Comparison of ENCODE assay signal across 18 cellular contexts in genomic region chr2:128599700-128600099, GRCh38.
DNase-seq lines count a peak whose midpoint lies in the region; ATAC-seq and TF ChIP-seq lines count a peak whose summit lies in the region.
"Had no signal": no experiment of that assay in that cellular context is flagged by ENCODE, and none has a peak within 500 bp of the region (broad histone marks: within the 10 kb centered on the region; RNA-seq: fewer than 3 reads in every experiment).

No MANE protein-coding gene starts in this region.

- no peak overlapping the region for H3K14ac ChIP-seq in IMR-90 (replicated peaks; ENCODE audit: low read depth, low read length)

- no peak overlapping the region for H3K18ac ChIP-seq in IMR-90 (ENCODE audit: low read depth, low read length)

- no peak overlapping the region for H3K9ac ChIP-seq in IMR-90 (ENCODE audit: low read depth, low read length)
- H3K9ac ChIP-seq: KMS-11 had no signal

- CTCF ChIA-PET in activated naive CD4-positive, alpha-beta T cell treated with anti-CD3 and anti-CD28 coated beads, Interleukin-2, amount 10 ng/mL, durations not matched to agents 7 days and 5 days (lab: Charles Lee) = no interaction called here
- CTCF ChIA-PET in IMR-90 (lab: Yijun Ruan, JAX) = no interaction called here

- no peak overlapping the region for H3K56ac ChIP-seq in IMR-90 (ENCODE audit: extremely low read depth, insufficient read depth, low read length)

- H3K4ac ChIP-seq in IMR-90 (ENCODE audit: low read depth, low read length) = no peak overlapping the region

- H3K27me3 ChIP-seq in IMR-90 (ENCODE audit: control insufficient read depth, insufficient read depth, low read length) = peaks cover 2% of the 10 kb centered on the region; the same call in 1 of the 2 replicates
- no peaks in the 10 kb centered on the region for H3K27me3 ChIP-seq in stomach
- H3K27me3 ChIP-seq in gastrocnemius medialis = no peaks in the 10 kb centered on the region

- no peak overlapping the region for H2BK15ac ChIP-seq in IMR-90 (ENCODE audit: low read depth, low read length)

- H3K4me3 ChIP-seq in IMR-90 (ENCODE audit: insufficient read depth, low read depth, low read length) = no peak overlapping the region
- no peak overlapping the region for H3K4me3 ChIP-seq in stomach
- H3K4me3 ChIP-seq in gastrocnemius medialis = no peak overlapping the region
- H3K4me3 ChIP-seq: HAP-1, PC-9 had no signal

- no peak for TF ChIP-seq RAD21 in IMR-90 (IDR thresholded peaks at IDR 0.05; ENCODE audit: low read length)

- no peak overlapping the region for H2BK20ac ChIP-seq in IMR-90 (ENCODE audit: low read depth, low read length)

- H2AK9ac ChIP-seq in IMR-90 (replicated peaks; ENCODE audit: low read depth, low read length, poor library complexity) = no peak overlapping the region

- H3K4me1 ChIP-seq in IMR-90 (ENCODE audit: control insufficient read depth, insufficient read depth, low read length) = no peaks in the 10 kb centered on the region
- H3K4me1 ChIP-seq in stomach = peaks cover 0 to 9% (median 2%) of the 10 kb centered on the region in 4 donors
- no peaks in the 10 kb centered on the region for H3K4me1 ChIP-seq in gastrocnemius medialis
- H3K4me1 ChIP-seq: HAP-1 had no signal

- no peak overlapping the region for H2BK120ac ChIP-seq in IMR-90 (ENCODE audit: low read depth, low read length)

- H3K4me2 ChIP-seq in IMR-90 (ENCODE audit: low read depth, low read length) = no peak overlapping the region
- H3K4me2 ChIP-seq: KMS-11, PC-9 had no signal

- H3K27ac Mint-ChIP-seq in activated naive CD4-positive, alpha-beta T cell treated with anti-CD3 and anti-CD28 coated beads, Interleukin-2, amount 10 ng/mL, durations not matched to agents 7 days and 5 days = no peak overlapping the region
- no peak overlapping the region for H3K27ac Mint-ChIP-seq in mesothelial cell of epicardium
- H3K27ac Mint-ChIP-seq: CD4-positive, alpha-beta T cell had no signal

- H4K5ac ChIP-seq in IMR-90 (ENCODE audit: low read depth, low read length) = no peak overlapping the region

- DNase-seq in activated naive CD4-positive, alpha-beta T cell treated with anti-CD3 and anti-CD28 coated beads, Interleukin-2, amount 10 ng/mL, durations not matched to agents 7 days and 5 days = peak; percentile 8
- DNase-seq in activated naive CD4-positive, alpha-beta T cell (lab: John Stamatoyannopoulos, UW) = no peak
- DNase-seq in IMR-90 (no peak), mesothelial cell of epicardium (ENCODE audit: low spot score in 2 of 2, unreplicated experiment in 2 of 2) (peak; percentile 9 to 29), stomach (peak; percentile 23), gastrocnemius medialis (no peak)
- DNase-seq in stimulated activated CD4-positive, alpha-beta T cell treated with anti-CD3 and anti-CD28 coated beads, Interleukin-4, amount 100 ng/mL, for 4 hours = no peak
- DNase-seq: NCI-H1436 treated with DMSO at 0.1 percent for 48 hours, NCI-H2029 treated with DMSO at 0.1 percent for 48 hours, NCI-H2171 treated with DMSO at 0.1 percent for 48 hours, NCI-H446 treated with DMSO at 0.1 percent for 48 hours, NCI-H774, PC-9 had no signal

- no peak for TF ChIP-seq POLR2A in IMR-90 (IDR thresholded peaks at IDR 0.05; ENCODE audit: low read depth, low read length)
- no peak for TF ChIP-seq POLR2A in stomach (IDR thresholded peaks at IDR 0.05)
- no peak for TF ChIP-seq POLR2A in gastrocnemius medialis (IDR thresholded peaks at IDR 0.05)

- dilution Hi-C loops in IMR-90 (cut with HindIII; ENCODE audit: low sequenced_read_pairs, unreplicated experiment) = no loop called here

- no peaks in the 10 kb centered on the region for H3K27me3 Mint-ChIP-seq in activated naive CD4-positive, alpha-beta T cell treated with anti-CD3 and anti-CD28 coated beads, Interleukin-2, amount 10 ng/mL, durations not matched to agents 7 days and 5 days
- no peaks in the 10 kb centered on the region for H3K27me3 Mint-ChIP-seq in mesothelial cell of epicardium (ENCODE audit: low read depth)
- H3K27me3 Mint-ChIP-seq: CD4-positive, alpha-beta T cell had no signal

- WGBS in IMR-90 (ENCODE audit: extremely low coverage in 2 of 2, insufficient read length in 1 of 2), 2 experiments = no CpG with 5 or more reads among the region's 8 CpGs
- 88 to 95% (median 91%) methylated on average over 8 of the region's 8 CpGs for WGBS in stomach, 5 donors

- POLR2A ChIA-PET in IMR-90 (lab: Charles Lee; ENCODE audit: unreplicated experiment) = no interaction called here

- H2AFZ ChIP-seq in IMR-90 (replicated peaks; ENCODE audit: low read length, poor library complexity) = peak overlapping the region; percentile 27
- H2AFZ ChIP-seq: PC-9 had no signal

- no peak for ATAC-seq in IMR-90 (ENCODE audit: low read depth)
- ATAC-seq in gastrocnemius medialis = no peak
- ATAC-seq: HepG2, Right ventricle myocardium inferior had no signal

- H4K91ac ChIP-seq in IMR-90 (ENCODE audit: insufficient read depth, low read depth, low read length) = no peak overlapping the region

- no peaks in the 10 kb centered on the region for H3K4me1 Mint-ChIP-seq in activated naive CD4-positive, alpha-beta T cell treated with anti-CD3 and anti-CD28 coated beads, Interleukin-2, amount 10 ng/mL, durations not matched to agents 7 days and 5 days
- H3K4me1 Mint-ChIP-seq in mesothelial cell of epicardium = peaks cover 13% of the 10 kb centered on the region

- H3K9me1 ChIP-seq in IMR-90 (ENCODE audit: insufficient read depth, low read length) = no peaks in the 10 kb centered on the region

- H3K36me3 ChIP-seq in IMR-90 (ENCODE audit: control insufficient read depth, insufficient read depth, low read length) (no peaks in the 10 kb centered on the region), stomach (no peaks in the 10 kb centered on the region), gastrocnemius medialis (no peaks in the 10 kb centered on the region)
- H3K36me3 ChIP-seq: HAP-1 had no signal

- H4K20me1 ChIP-seq in IMR-90 (ENCODE audit: insufficient read depth, low read length) = no peaks in the 10 kb centered on the region

- no peaks in the 10 kb centered on the region for H3K9me3 ChIP-seq in IMR-90 (ENCODE audit: control insufficient read depth, insufficient read depth, low read length)
- no peaks in the 10 kb centered on the region for H3K9me3 ChIP-seq in stomach
- no peaks in the 10 kb centered on the region for H3K9me3 ChIP-seq in gastrocnemius medialis
- H3K9me3 ChIP-seq: HAP-1 had no signal

- H3K36me3 Mint-ChIP-seq in activated naive CD4-positive, alpha-beta T cell treated with anti-CD3 and anti-CD28 coated beads, Interleukin-2, amount 10 ng/mL, durations not matched to agents 7 days and 5 days = no peaks in the 10 kb centered on the region
- no peaks in the 10 kb centered on the region for H3K36me3 Mint-ChIP-seq in mesothelial cell of epicardium

- no peak overlapping the region for H3K23ac ChIP-seq in IMR-90 (ENCODE audit: low read depth, low read length)

- H3K79me1 ChIP-seq in IMR-90 (ENCODE audit: low read depth in 1 of 2, low read length in 2 of 2) = no peaks in the 10 kb centered on the region

- TF ChIP-seq EP300 in stomach (IDR thresholded peaks at IDR 0.05) = no peak

- intact Hi-C loops in IMR-90 (cut with micrococcal nuclease) (no loop called here), stomach (cut with DNase I; ENCODE audit: low total_unique reads) (no loop called here), gastrocnemius medialis (cut with DNase I; ENCODE audit: low total_unique reads) (no loop called here)

- TF ChIP-seq CTCF in IMR-90 (conservative IDR thresholded peaks at IDR 0.05; ENCODE audit: low read depth, low read length) (no peak), mesothelial cell of epicardium (IDR thresholded peaks at IDR 0.05; ENCODE audit: unreplicated experiment) (no peak), stomach (IDR thresholded peaks at IDR 0.05) (no peak), gastrocnemius medialis (IDR thresholded peaks at IDR 0.05 in 4 of 5, conservative IDR thresholded peaks at IDR 0.05 in 1 of 5) (no peak)

- in situ Hi-C loops in IMR-90 (cut with MboI; ENCODE audit: low sequenced_read_pairs) = no loop called here
- in situ Hi-C loops in gastrocnemius medialis (cut with MboI; ENCODE audit: low sequenced_read_pairs in 4 of 4) = no loop called here

- no peak overlapping the region for H2BK5ac ChIP-seq in IMR-90 (ENCODE audit: low read depth, low read length, poor library complexity, severe bottlenecking)

- H3K9me3 Mint-ChIP-seq in activated naive CD4-positive, alpha-beta T cell treated with anti-CD3 and anti-CD28 coated beads, Interleukin-2, amount 10 ng/mL, durations not matched to agents 7 days and 5 days = no peaks in the 10 kb centered on the region
- no peaks in the 10 kb centered on the region for H3K9me3 Mint-ChIP-seq in mesothelial cell of epicardium
- H3K9me3 Mint-ChIP-seq: CD4-positive, alpha-beta T cell had no signal

- no peak overlapping the region for H2AK5ac ChIP-seq in IMR-90 (ENCODE audit: low read depth, low read length)

- H3K4me3 Mint-ChIP-seq in activated naive CD4-positive, alpha-beta T cell treated with anti-CD3 and anti-CD28 coated beads, Interleukin-2, amount 10 ng/mL, durations not matched to agents 7 days and 5 days = no peak overlapping the region
- H3K4me3 Mint-ChIP-seq in mesothelial cell of epicardium = no peak overlapping the region
- H3K4me3 Mint-ChIP-seq: CD4-positive, alpha-beta T cell had no signal

- H3K27ac ChIP-seq in IMR-90 (ENCODE audit: insufficient read depth, low read length) = no peak overlapping the region
- no peak overlapping the region for H3K27ac ChIP-seq in stomach
- H3K27ac ChIP-seq in gastrocnemius medialis = no peak overlapping the region
- H3K27ac ChIP-seq: KMS-11, PC-9 had no signal

- no peak overlapping the region for H4K8ac ChIP-seq in IMR-90 (ENCODE audit: low read depth in 2 of 2, low read length in 2 of 2)

- no TSS peak for BruUV-seq in IMR-90 (replicated peaks; lab: Mats Ljungman, UMichigan)

TF ChIP-seq in IMR-90, 13 proteins besides CTCF, POLR2A, EP300 and RAD21 (continues in another document):
- TF ChIP-seq RCOR1 (IDR thresholded peaks at IDR 0.05; ENCODE audit: insufficient replicate concordance, low read length) (no peak), NFE2L2 (IDR thresholded peaks at IDR 0.05; ENCODE audit: low read depth, low read length) (no peak), RFX5 (IDR thresholded peaks at IDR 0.05; ENCODE audit: low read depth, low read length) (no peak), MXI1 (IDR thresholded peaks at IDR 0.05; ENCODE audit: borderline replicate concordance, low read depth, low read length) (no peak), MAZ (IDR thresholded peaks at IDR 0.05; ENCODE audit: borderline replicate concordance, low read depth, low read length) (no peak), ELK1 (IDR thresholded peaks at IDR 0.05; ENCODE audit: borderline replicate concordance, low read depth, low read length) (no peak)

Comparison
In these comparisons a context has a peak if more than half of its experiments do, and no peak if none do; other contexts are left out.
1. DNase-seq: peak in activated naive CD4-positive, alpha-beta T cell treated with anti-CD3 and anti-CD28 coated beads, Interleukin-2, amount 10 ng/mL, durations not matched to agents 7 days and 5 days (single experiment), mesothelial cell of epicardium (2 of 2) and stomach (single experiment); none in activated naive CD4-positive, alpha-beta T cell (0 of 4), IMR-90 (single experiment), gastrocnemius medialis (0 of 2) and stimulated activated CD4-positive, alpha-beta T cell treated with anti-CD3 and anti-CD28 coated beads, Interleukin-4, amount 100 ng/mL, for 4 hours (0 of 2).